1 cellular context compared by ENCODE assay signal in genomic region chr1:117339866-117340357, GRCh38.
TF ChIP-seq lines count a peak whose summit lies in the region.

No MANE protein-coding gene starts in this region.

TF ChIP-seq in K562, 482 proteins besides CTCF, POLR2A, EP300 and RAD21 (continued from another document and continues in another):
- TF ChIP-seq RCOR1 (IDR thresholded peaks at IDR 0.05; ENCODE audit: borderline replicate concordance in 1 of 2, low read depth in 2 of 2, low read length in 2 of 2) = peak in 1 of 2 experiments; percentile 64; a peak in 1 of 4 replicates
- TF ChIP-seq KHSRP (IDR thresholded peaks at IDR 0.05) = no peak
- no peak for TF ChIP-seq POLR3A (IDR thresholded peaks at IDR 0.05; ENCODE audit: borderline replicate concordance, extremely low read depth, insufficient read depth, insufficient read length)
- peak; percentile 73; the same call in 1 of the 2 replicates for TF ChIP-seq SMAD3 (CRISPR knock-in tag; conservative IDR thresholded peaks at IDR 0.05)
- TF ChIP-seq HCFC1 (IDR thresholded peaks at IDR 0.05; ENCODE audit: low read depth, low read length) = peak; percentile 48; the same call in 1 of the 2 replicates
- peak; percentile 70; the same call in 1 of the 2 replicates for TF ChIP-seq ETV5 (CRISPR knock-in tag; IDR thresholded peaks at IDR 0.05; ENCODE audit: low read depth)
- TF ChIP-seq USF2 (CRISPR knock-in tag; IDR thresholded peaks at IDR 0.05) = no peak
- TF ChIP-seq FOXA1 (IDR thresholded peaks at IDR 0.05; ENCODE audit: borderline replicate concordance) = no peak
- no peak for TF ChIP-seq SREBF1 (IDR thresholded peaks at IDR 0.05; ENCODE audit: borderline replicate concordance, low read depth, low read length)
- TF ChIP-seq NFXL1 (CRISPR knock-in tag; IDR thresholded peaks at IDR 0.05) = no peak
- peak; percentile 71 for TF ChIP-seq MAX (CRISPR knock-in tag; IDR thresholded peaks at IDR 0.05)
- TF ChIP-seq PTTG1 (tag; IDR thresholded peaks at IDR 0.05; ENCODE audit: low read depth) = peak; percentile 14; the same call in 1 of the 2 replicates
- TF ChIP-seq ZNF589 (CRISPR knock-in tag; IDR thresholded peaks at IDR 0.05; ENCODE audit: low read depth) = peak; percentile 95
- no peak for TF ChIP-seq ZC3H4 (CRISPR knock-in tag; IDR thresholded peaks at IDR 0.05; ENCODE audit: borderline replicate concordance)
- no peak for TF ChIP-seq BRF2 (IDR thresholded peaks at IDR 0.05; ENCODE audit: borderline replicate concordance, insufficient read depth, insufficient read length)
- peak; percentile 73; the same call in 1 of the 2 replicates for TF ChIP-seq MYNN (IDR thresholded peaks at IDR 0.05)
- TF ChIP-seq MYNN (CRISPR knock-in tag; IDR thresholded peaks at IDR 0.05) = no peak
- TF ChIP-seq EHMT2 (IDR thresholded peaks at IDR 0.05) = peak; percentile 92
- no peak for TF ChIP-seq NBN (IDR thresholded peaks at IDR 0.05; ENCODE audit: low read depth)
- TF ChIP-seq HMG20A (CRISPR knock-in tag; conservative IDR thresholded peaks at IDR 0.05) = no peak
- peak; percentile 16 for TF ChIP-seq PRDM10 (IDR thresholded peaks at IDR 0.05; ENCODE audit: partially characterized antibody)
- no peak for TF ChIP-seq NR2C2 (CRISPR knock-in tag; IDR thresholded peaks at IDR 0.05)
- TF ChIP-seq NR2C2 (tag; IDR thresholded peaks at IDR 0.05) = peak; percentile 78
- TF ChIP-seq PTBP1 (IDR thresholded peaks at IDR 0.05; ENCODE audit: low read depth, low read length) = no peak
- TF ChIP-seq RBM15 (IDR thresholded peaks at IDR 0.05; ENCODE audit: insufficient read depth, low read length) = no peak
- no peak for TF ChIP-seq HSF4 (CRISPR knock-in tag; IDR thresholded peaks at IDR 0.05; ENCODE audit: borderline replicate concordance)
- TF ChIP-seq MLLT1 (IDR thresholded peaks at IDR 0.05) = no peak
- TF ChIP-seq NFRKB (IDR thresholded peaks at IDR 0.05; ENCODE audit: low read depth) = peak; percentile 90
- 0 out of 2 replicates have a peak, but pooled peaks have one; percentile 27 for TF ChIP-seq ESRRA (IDR thresholded peaks at IDR 0.05; ENCODE audit: borderline replicate concordance, low read depth)
- TF ChIP-seq NEUROD1 (IDR thresholded peaks at IDR 0.05; ENCODE audit: borderline replicate concordance, low read depth, low read length, partially characterized antibody) = no peak
- TF ChIP-seq ZNF668 (CRISPR knock-in tag; IDR thresholded peaks at IDR 0.05) = no peak
- TF ChIP-seq BRD9 (IDR thresholded peaks at IDR 0.05; ENCODE audit: low read depth, partially characterized antibody) = peak; percentile 63
- no peak for TF ChIP-seq ZNF830 (CRISPR knock-in tag; IDR thresholded peaks at IDR 0.05)
- TF ChIP-seq ZNF717 (CRISPR knock-in tag; IDR thresholded peaks at IDR 0.05) = no peak
- no peak for TF ChIP-seq MAFF (IDR thresholded peaks at IDR 0.05; ENCODE audit: low read length)
- TF ChIP-seq BHLHE40 (IDR thresholded peaks at IDR 0.05; ENCODE audit: low read length) = peak; percentile 53; the same call in 1 of the 2 replicates
- TF ChIP-seq SNAPC5 (CRISPR knock-in tag; IDR thresholded peaks at IDR 0.05) = no peak
- TF ChIP-seq CTCFL (IDR thresholded peaks at IDR 0.05; ENCODE audit: borderline replicate concordance, insufficient read depth, low read depth, low read length, poor library complexity, severe bottlenecking) = peak; percentile 30
- TF ChIP-seq ZNF174 (CRISPR knock-in tag; IDR thresholded peaks at IDR 0.05) = no peak
- TF ChIP-seq HNRNPUL1 (IDR thresholded peaks at IDR 0.05; ENCODE audit: low read length) = no peak
- TF ChIP-seq HMG20B (CRISPR knock-in tag; IDR thresholded peaks at IDR 0.05) = no peak
- TF ChIP-seq ZFP1 (CRISPR knock-in tag; IDR thresholded peaks at IDR 0.05) = no peak
- peak; percentile 55; the same call in 1 of the 2 replicates for TF ChIP-seq ELF2 (CRISPR knock-in tag; IDR thresholded peaks at IDR 0.05)
- no peak for TF ChIP-seq RBM34 (IDR thresholded peaks at IDR 0.05; ENCODE audit: borderline replicate concordance, insufficient read depth, low read length)
- 0 out of 4 replicates have a peak, but pooled peaks of 1 of the 2 experiments have one; percentile 16 for TF ChIP-seq ETV6 (IDR thresholded peaks at IDR 0.05; ENCODE audit: borderline replicate concordance in 1 of 2, low read depth in 2 of 2, low read length in 1 of 2)
- TF ChIP-seq ETV6 (CRISPR knock-in tag; IDR thresholded peaks at IDR 0.05; ENCODE audit: borderline replicate concordance) = no peak
- no peak for TF ChIP-seq HMBOX1 (IDR thresholded peaks at IDR 0.05)
- TF ChIP-seq TCF3 (CRISPR knock-in tag; IDR thresholded peaks at IDR 0.05) = peak; percentile 55
- no peak for TF ChIP-seq RERE (CRISPR knock-in tag; IDR thresholded peaks at IDR 0.05; ENCODE audit: borderline replicate concordance)
- TF ChIP-seq HDAC1 (IDR thresholded peaks at IDR 0.05) = peak in 1 of 2 experiments; percentile 64; a peak in 2 of 4 replicates
- TF ChIP-seq BRD4 (IDR thresholded peaks at IDR 0.05) = peak; percentile 95; the same call in 1 of the 2 replicates
- TF ChIP-seq NFATC3 (IDR thresholded peaks at IDR 0.05) = no peak
- TF ChIP-seq NCOA6 (IDR thresholded peaks at IDR 0.05) = no peak
